Comparison of ENCODE assay signal across 24 cellular contexts in genomic region chr3:194424373-194424772, GRCh38. TPM values are rescaled to one million over a fixed set of nuclear protein-coding genes. Genes with fewer than 3 reads are reported as not detected.
"Had no signal": no experiment of that assay in that cellular context is flagged by ENCODE, and none has a peak within 500 bp of the region (broad histone marks: within the 10 kb centered on the region; RNA-seq: fewer than 3 reads in every experiment).

No MANE protein-coding gene starts in this region.

- H3K4me1 ChIP-seq: psoas muscle, sigmoid colon, testis, tibial nerve, upper lobe of right lung, vagina had no signal

- DNase-seq: dorsolateral prefrontal cortex; effector CD8-positive, alpha-beta T cell; glutamatergic neuron; immature natural killer cell; left cardiac atrium; mucosa of descending colon; naive thymus-derived CD8-positive, alpha-beta T cell; psoas muscle; sigmoid colon; stimulated activated CD4-positive, alpha-beta T cell treated with anti-CD3 and anti-CD28 coated beads, Interleukin-2, amount 100 ng/mL, for 24 hours; stimulated activated CD4-positive, alpha-beta T cell treated with anti-CD3 and anti-CD28 coated beads, Interleukin-4, amount 100 ng/mL, for 4 hours; stimulated activated naive B cell treated with anti-CD40 and anti-IgM and Interleukin-4, amounts not matched to agents 10 μg/mL and 1 μg/mL and 100 μg/mL, for 72 hours; stimulated activated naive CD8-positive, alpha-beta T cell treated with anti-CD3 and anti-CD28 coated beads, Interleukin-15, amount 100 ng/mL, for 72 hours; testis; upper lobe of right lung had no signal

- ATAC-seq: gastroesophageal sphincter; left cardiac atrium; mucosa of descending colon; naive thymus-derived CD8-positive, alpha-beta T cell; psoas muscle; stimulated activated naive B cell treated with anti-CD40 and anti-IgM and Interleukin-4, amounts not matched to agents 10 μg/mL and 1 μg/mL and 100 μg/mL, for 72 hours; stimulated activated naive CD8-positive, alpha-beta T cell treated with anti-CD3 and anti-CD28 coated beads, Interleukin-15, amount 100 ng/mL, for 72 hours; upper lobe of right lung had no signal

- H3K9me3 ChIP-seq: esophagus muscularis mucosa, gastroesophageal sphincter, mucosa of descending colon, neutrophil, psoas muscle, sigmoid colon, testis, tibial nerve, upper lobe of right lung, vagina had no signal

- H3K27me3 ChIP-seq: dorsolateral prefrontal cortex, esophagus muscularis mucosa, gastroesophageal sphincter, neutrophil, sigmoid colon, testis, tibial nerve, upper lobe of right lung, vagina had no signal

- H3K27ac ChIP-seq: coronary artery, dorsolateral prefrontal cortex, epithelial cell of prostate, esophagus muscularis mucosa, gastroesophageal sphincter, neutrophil, psoas muscle, sigmoid colon, skin epidermis, testis, tibial nerve, upper lobe of right lung, vagina had no signal

- H3K4me3 ChIP-seq: coronary artery, dorsolateral prefrontal cortex, esophagus muscularis mucosa, gastroesophageal sphincter, mucosa of descending colon, psoas muscle, sigmoid colon, skin epidermis, testis, tibial nerve, upper lobe of right lung, vagina had no signal

RNA-seq across cellular contexts. Expression of gene LRRC15, which starts 54.8 kb away (rescaled TPM):
- polyA plus RNA-seq: immature natural killer cell; naive thymus-derived CD8-positive, alpha-beta T cell; neural cell had no signal
